23 cellular contexts compared by ENCODE assay signal in the genomic region with DNA sequence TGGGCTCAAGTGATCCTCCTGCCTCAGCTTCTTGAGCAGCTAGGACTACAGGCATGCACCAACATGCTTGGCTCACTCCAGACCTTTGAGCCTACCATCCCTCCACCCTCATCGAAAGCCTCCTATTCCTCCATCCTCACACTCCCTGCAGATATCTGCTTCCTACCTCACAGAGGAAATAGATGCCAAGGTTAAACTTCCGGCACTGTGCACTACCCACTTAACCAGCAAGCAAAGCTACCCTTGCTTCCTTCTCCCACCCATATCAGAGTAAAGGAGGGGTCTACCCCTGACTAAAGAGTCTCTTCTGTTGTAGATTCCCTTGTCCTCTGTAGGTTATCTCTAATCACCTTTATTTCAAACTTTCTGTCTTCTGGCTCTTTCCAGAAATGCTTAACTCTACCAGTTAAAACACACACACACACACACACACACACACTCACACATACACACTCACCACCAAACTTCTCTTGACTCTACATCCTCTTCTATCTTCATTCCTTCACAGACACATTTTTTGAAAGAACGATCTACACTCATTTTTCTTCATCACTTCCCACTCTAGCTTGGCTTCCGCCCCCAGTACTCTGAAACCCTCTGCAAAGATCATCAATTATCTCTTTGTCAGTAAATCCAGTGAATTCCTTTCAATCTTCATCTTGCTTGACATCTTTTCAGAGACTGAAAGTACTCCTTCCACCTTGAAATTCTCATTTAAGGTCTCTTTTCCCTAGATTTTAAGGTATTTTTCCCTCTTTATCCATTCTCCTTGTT. TPM values are rescaled to one million over a fixed set of nuclear protein-coding genes. Genes with fewer than 3 reads are reported as not detected.
A peak's percentile ranks its signal among the peaks of the same experiment; 100 is the strongest.
DNase-seq lines count a peak whose midpoint lies in the region; ATAC-seq, FAIRE-seq and TF ChIP-seq lines count a peak whose summit lies in the region.
"Had no signal": no experiment of that assay in that cellular context is flagged by ENCODE, and none has a peak within 500 bp of the region (broad histone marks: within the 10 kb centered on the region; RNA-seq: fewer than 3 reads in every experiment).

No MANE protein-coding gene starts in this region.

- TF ChIP-seq EP300 in HepG2 (IDR thresholded peaks at IDR 0.05; ENCODE audit: low read depth in 2 of 2, low read length in 2 of 2) (no peak), HepG2 (CRISPR knock-in tag; IDR thresholded peaks at IDR 0.05; ENCODE audit: borderline replicate concordance) (no peak)

- TF ChIP-seq CTCF in HepG2 (CRISPR knock-in tag; IDR thresholded peaks at IDR 0.05): no peak
- no peak for TF ChIP-seq CTCF in right lobe of liver (IDR thresholded peaks at IDR 0.05)
- no peak for TF ChIP-seq CTCF in Loucy (conservative IDR thresholded peaks at IDR 0.05; ENCODE audit: low read length)
- no peak for TF ChIP-seq CTCF in foreskin keratinocyte (conservative IDR thresholded peaks at IDR 0.05)
- no peak for TF ChIP-seq CTCF in PC-9 (conservative IDR thresholded peaks at IDR 0.05)

- no peaks in the 10 kb centered on the region for H3K79me2 ChIP-seq in HepG2 (ENCODE audit: insufficient read depth, low read length)
- H3K79me2 ChIP-seq in Loucy (ENCODE audit: insufficient read depth, low read length): no peaks in the 10 kb centered on the region
- no peaks in the 10 kb centered on the region for H3K79me2 ChIP-seq in PC-9 (ENCODE audit: low read depth)

- BruUV-seq in HepG2 (replicated peaks; lab: Mats Ljungman, UMichigan) (no TSS peak), PC-9 (replicated peaks; lab: Mats Ljungman, UMichigan) (no TSS peak)

- no peak for FAIRE-seq in HepG2 (lab: Jason Lieb, UNC)
- FAIRE-seq: A204.1, D721Med, G401.6 had no signal

- CTCF ChIA-PET in HepG2 (lab: Yijun Ruan, JAX; ENCODE audit: low intra/inter-chr PET ratio, low total read pairs) (no interaction called here), PC-9 (lab: Charles Lee) (interaction anchor here (0.5 kb wide), 1 partner anchor 635 kb away, joined by 7 read pairs; no protein-coding TSS in a partner anchor)

- intact Hi-C loops in HepG2 (cut with micrococcal nuclease; ENCODE audit: unreplicated experiment): no loop called here
- intact Hi-C loops in right lobe of liver (cut with DNase I): no loop called here
- intact Hi-C loops in PC-9 (cut with micrococcal nuclease; ENCODE audit: unreplicated experiment): no loop called here

- H3K9me2 ChIP-seq in Loucy (replicated peaks; ENCODE audit: low read depth, low read length) (no peaks in the 10 kb centered on the region), PC-9 (ENCODE audit: insufficient read depth) (no peaks in the 10 kb centered on the region)

- H3K27me3 ChIP-seq in HepG2 (ENCODE audit: control insufficient read depth in 1 of 2, insufficient read depth in 2 of 2, low read length in 2 of 2) (no peaks in the 10 kb centered on the region), right lobe of liver (no peaks in the 10 kb centered on the region), Loucy (ENCODE audit: insufficient read depth, low read length, poor library complexity, severe bottlenecking) (no peaks in the 10 kb centered on the region), foreskin keratinocyte (peaks cover 4% of the 10 kb centered on the region), PC-9 (ENCODE audit: insufficient read depth, low read depth) (no peaks in the 10 kb centered on the region)
- no peaks in the 10 kb centered on the region for H3K27me3 ChIP-seq in effector memory CD4-positive, alpha-beta T cell (replicated peaks; ENCODE audit: control insufficient read depth, insufficient read depth, low read length, poor library complexity, severe bottlenecking)
- H3K27me3 ChIP-seq: BLaER1 treated with 17β-estradiol and CSF1 and Interleukin-3, amounts not matched to agents 10 nM and 100 nM; Peyer's patch had no signal

- H3K4me1 ChIP-seq in HepG2 (ENCODE audit: insufficient read depth, low read length) (peaks cover 40% of the 10 kb centered on the region), right lobe of liver (no peaks in the 10 kb centered on the region), Loucy (ENCODE audit: insufficient read depth, low read length, poor library complexity, severe bottlenecking) (no peaks in the 10 kb centered on the region), foreskin keratinocyte (no peaks in the 10 kb centered on the region), PC-9 (replicated peaks; ENCODE audit: insufficient read depth) (no peaks in the 10 kb centered on the region)
- H3K4me1 ChIP-seq in effector memory CD4-positive, alpha-beta T cell (ENCODE audit: control insufficient read depth, insufficient read depth, low read length, poor library complexity, severe bottlenecking): no peaks in the 10 kb centered on the region

- no peak overlapping the region for H2AFZ ChIP-seq in HepG2 (ENCODE audit: low read length)
- H2AFZ ChIP-seq in Loucy (ENCODE audit: low read length): peak overlapping the region; percentile 34; the same call in 1 of the 2 replicates
- no peak overlapping the region for H2AFZ ChIP-seq in PC-9

- no peak for TF ChIP-seq RAD21 in HepG2 (CRISPR knock-in tag; IDR thresholded peaks at IDR 0.05)

- H3K9ac ChIP-seq in HepG2 (ENCODE audit: insufficient read depth, low read depth, low read length) (no peak overlapping the region), Loucy (ENCODE audit: low read depth, low read length, poor library complexity, severe bottlenecking) (no peak overlapping the region)
- H3K9ac ChIP-seq: BLaER1 treated with 17β-estradiol and CSF1 and Interleukin-3, amounts not matched to agents 10 nM and 100 nM had no signal

- TF ChIP-seq POLR2A in HepG2 (IDR thresholded peaks at IDR 0.05; ENCODE audit: insufficient read depth in 1 of 2, low read depth in 2 of 2, low read length in 2 of 2) (no peak), right lobe of liver (IDR thresholded peaks at IDR 0.05) (no peak)

- in situ Hi-C loops in HepG2 (cut with HindIII; ENCODE audit: extremely low pct_ligation_motif_present, low pct_unique_long_range_greater_than_20kb): no loop called here

- no peak for DNase-seq in HepG2 (ENCODE audit: low spot score)
- DNase-seq in right lobe of liver: no peak
- no peak for DNase-seq in foreskin keratinocyte
- no peak for DNase-seq in PC-9
- DNase-seq in effector memory CD4-positive, alpha-beta T cell: no peak
- DNase-seq: AML-193; CD4-positive, alpha-beta T cell; MM.1S; NCI-H2029; NCI-H2227 treated with DMSO at 0.1 percent for 48 hours; NCI-H526 treated with DMSO at 0.1 percent for 48 hours; Peyer's patch; SHP77 treated with DMSO at 0.1 percent for 48 hours; SW 1271 had no signal

- H3K4me3 ChIP-seq in HepG2 (replicated peaks in 1 of 3; ENCODE audit: insufficient read depth in 1 of 3, low read depth in 2 of 3, low read length in 3 of 3): no peak overlapping the region
- no peak overlapping the region for H3K4me3 ChIP-seq in right lobe of liver
- H3K4me3 ChIP-seq in Loucy (ENCODE audit: low read length, poor library complexity, severe bottlenecking): no peak overlapping the region
- H3K4me3 ChIP-seq in PC-9: no peak overlapping the region
- H3K4me3 ChIP-seq in effector memory CD4-positive, alpha-beta T cell (ENCODE audit: insufficient read depth, low read depth, low read length, poor library complexity, severe bottlenecking): no peak overlapping the region
- H3K4me3 ChIP-seq: BLaER1 treated with 17β-estradiol and CSF1 and Interleukin-3, amounts not matched to agents 10 nM and 100 nM; Peyer's patch; SK-N-MC had no signal

- H4K20me1 ChIP-seq in HepG2 (ENCODE audit: insufficient read depth, low read length) (no peaks in the 10 kb centered on the region), Loucy (ENCODE audit: insufficient read depth, low read length, poor library complexity, severe bottlenecking) (no peaks in the 10 kb centered on the region), PC-9 (ENCODE audit: insufficient read depth) (no peaks in the 10 kb centered on the region)
- H4K20me1 ChIP-seq: BLaER1 treated with 17β-estradiol and CSF1 and Interleukin-3, amounts not matched to agents 10 nM and 100 nM had no signal

- WGBS in HepG2 (ENCODE audit: low lambda C conversion rate): 72% methylated on average over 4 of the region's 4 CpGs
- WGBS in right lobe of liver (ENCODE audit: insufficient coverage, low coverage, low lambda C conversion rate, missing lambda C conversion rate): 74% methylated on average over 3 of the region's 4 CpGs

- ATAC-seq in HepG2 (no peak), right lobe of liver (no peak), foreskin keratinocyte (peak; percentile 8), GM21526 (IDR thresholded peaks at IDR 0.05; ENCODE audit: low FRiP score, unreplicated experiment) (no peak)
- ATAC-seq: HCT116 had no signal

- H3F3A ChIP-seq in Loucy (ENCODE audit: low read depth) (no peaks in the 10 kb centered on the region), PC-9 (ENCODE audit: insufficient read depth, low read depth) (no peaks in the 10 kb centered on the region)

- H3K36me3 ChIP-seq in HepG2 (replicated peaks in 1 of 2; ENCODE audit: control insufficient read depth in 1 of 2, insufficient read depth in 2 of 2, low read length in 2 of 2): no peaks in the 10 kb centered on the region
- H3K36me3 ChIP-seq in right lobe of liver: no peaks in the 10 kb centered on the region
- H3K36me3 ChIP-seq in Loucy (ENCODE audit: insufficient read depth, low read length): no peaks in the 10 kb centered on the region
- H3K36me3 ChIP-seq in PC-9 (ENCODE audit: low read depth): no peaks in the 10 kb centered on the region
- no peaks in the 10 kb centered on the region for H3K36me3 ChIP-seq in effector memory CD4-positive, alpha-beta T cell (ENCODE audit: control insufficient read depth, insufficient read depth, low read length)
- H3K36me3 ChIP-seq: BLaER1 treated with 17β-estradiol and CSF1 and Interleukin-3, amounts not matched to agents 10 nM and 100 nM; Peyer's patch had no signal

- no peaks in the 10 kb centered on the region for H3K9me3 ChIP-seq in HepG2 (ENCODE audit: low read length)
- H3K9me3 ChIP-seq in right lobe of liver: no peaks in the 10 kb centered on the region
- H3K9me3 ChIP-seq in Loucy (ENCODE audit: insufficient read depth, low read depth, low read length): no peaks in the 10 kb centered on the region
- no peaks in the 10 kb centered on the region for H3K9me3 ChIP-seq in PC-9 (ENCODE audit: insufficient read depth, low read depth)
- H3K9me3 ChIP-seq in effector memory CD4-positive, alpha-beta T cell (ENCODE audit: control insufficient read depth, low read length): no peaks in the 10 kb centered on the region
- H3K9me3 ChIP-seq: Peyer's patch had no signal

- POLR2A ChIA-PET in HepG2 (lab: Yijun Ruan, JAX): no interaction called here
- POLR2A ChIA-PET in PC-9 (lab: Charles Lee; ENCODE audit: unreplicated experiment): no interaction called here

- H3K27ac ChIP-seq in HepG2 (ENCODE audit: extremely low read length, insufficient read depth, low read length): no peak overlapping the region
- H3K27ac ChIP-seq in right lobe of liver: no peak overlapping the region
- no peak overlapping the region for H3K27ac ChIP-seq in foreskin keratinocyte
- H3K27ac ChIP-seq in PC-9: no peak overlapping the region
- no peak overlapping the region for H3K27ac ChIP-seq in effector memory CD4-positive, alpha-beta T cell (ENCODE audit: insufficient read depth, low read length, poor library complexity, severe bottlenecking)
- H3K27ac ChIP-seq: BLaER1 treated with 17β-estradiol and CSF1 and Interleukin-3, amounts not matched to agents 10 nM and 100 nM; Peyer's patch; SK-N-MC had no signal

- 0 out of 2 replicates have a peak overlapping the region, but pooled peaks have one; percentile 8 for H3K4me2 ChIP-seq in HepG2 (ENCODE audit: low read depth, low read length)
- no peak overlapping the region for H3K4me2 ChIP-seq in Loucy (ENCODE audit: low read depth, low read length, poor library complexity, severe bottlenecking)
- no peak overlapping the region for H3K4me2 ChIP-seq in PC-9
- H3K4me2 ChIP-seq: BLaER1 treated with 17β-estradiol and CSF1 and Interleukin-3, amounts not matched to agents 10 nM and 100 nM had no signal

RNA-seq across cellular contexts. Expression of a gene that starts 10.9 kb away (rescaled TPM):
- total RNA-seq in HepG2 (2016; rRNA removed; fragmentation: Illumina TruSeq; extraction: Trizol) (8.1 and 11.0 TPM in 2 replicates), right lobe of liver (10 to 100 TPM; 15.4 to 39.5 (median 26.4) TPM), foreskin keratinocyte (8.7 and 9.0 TPM in 2 replicates), PC-9 (2021) (16.2 and 16.6 TPM in 2 replicates)
- total RNA-seq in HepG2 (2016; cell fraction: cytosol; rRNA removed; fragmentation: Illumina TruSeq; extraction: Trizol; ENCODE audit: low read depth): 1.0 and 1.2 TPM in 2 replicates
- total RNA-seq in HepG2 (2016; cell fraction: insoluble cytoplasmic fraction; rRNA removed; fragmentation: Illumina TruSeq; extraction: Trizol): 8.6 and 10.1 TPM in 2 replicates
- 4.9 TPM in 2 replicates for total RNA-seq in HepG2 (2016; cell fraction: membrane; rRNA removed; fragmentation: Illumina TruSeq; extraction: Trizol)
- 7.5 and 8.5 TPM in 2 replicates for total RNA-seq in HepG2 (2016; cell fraction: nucleus; rRNA removed; fragmentation: Illumina TruSeq; extraction: Trizol)
- polyA plus RNA-seq in HepG2 (2011; rRNA removed) (11.5 and 15.4 TPM in 2 replicates), foreskin keratinocyte (2.3 and 2.6 TPM in 2 replicates)
- 7.5 and 8.1 TPM in 2 replicates for polyA plus RNA-seq in HepG2 (2011; cell fraction: cytosol; rRNA removed)
- 6.6 and 9.5 TPM in 2 replicates for polyA plus RNA-seq in HepG2 (2011; cell fraction: nucleus; rRNA removed)
- 7.1 and 8.4 TPM in 2 replicates for polyA plus RNA-seq in HepG2 (2012)
- polyA plus RNA-seq in HepG2 (2016; cell fraction: cytosol; fragmentation: Illumina TruSeq; extraction: Trizol; ENCODE audit: low read depth): 0.48 and 0.64 TPM in 2 replicates
- polyA plus RNA-seq in HepG2 (2016; cell fraction: insoluble cytoplasmic fraction; fragmentation: Illumina TruSeq; extraction: Trizol; ENCODE audit: low read depth): 7.0 and 8.4 TPM in 2 replicates
- 1.7 and 2.0 TPM in 2 replicates for polyA plus RNA-seq in HepG2 (2016; cell fraction: membrane; fragmentation: Illumina TruSeq; extraction: Trizol; ENCODE audit: low read depth)
- 7.7 and 13.1 TPM in 2 replicates for polyA plus RNA-seq in HepG2 (2016; cell fraction: nucleus; fragmentation: Illumina TruSeq; extraction: Trizol; ENCODE audit: insufficient read depth, low read depth)
- 21.7 and 23.9 TPM in 2 replicates for polyA minus RNA-seq in HepG2 (2011; rRNA and poly(A)+ RNA removed; ENCODE audit: low replicate concordance)
- polyA minus RNA-seq in HepG2 (2011; cell fraction: cytosol; rRNA and poly(A)+ RNA removed): 8.0 and 8.5 TPM in 2 replicates
- polyA minus RNA-seq in HepG2 (2011; cell fraction: nucleus; rRNA and poly(A)+ RNA removed): 10.3 and 10.8 TPM in 2 replicates

RNA-seq across cellular contexts. Expression of a gene that starts 50.9 kb away (rescaled TPM):
- total RNA-seq in HepG2 (2016; rRNA removed; fragmentation: Illumina TruSeq; extraction: Trizol) (not detected in 2 replicates), right lobe of liver (1 to 10 TPM in 1 of 6 experiments, under 1 TPM in 5; 0.19 to 2.0 (median 0.59) TPM), foreskin keratinocyte (8.1 TPM in 2 replicates), PC-9 (2021) (19.9 and 22.2 TPM in 2 replicates)
- not detected in 2 replicates for total RNA-seq in HepG2 (2016; cell fraction: cytosol; rRNA removed; fragmentation: Illumina TruSeq; extraction: Trizol; ENCODE audit: low read depth)
- total RNA-seq in HepG2 (2016; cell fraction: insoluble cytoplasmic fraction; rRNA removed; fragmentation: Illumina TruSeq; extraction: Trizol): 0.13 TPM in 1 of 2 replicates, not detected in the other
- total RNA-seq in HepG2 (2016; cell fraction: membrane; rRNA removed; fragmentation: Illumina TruSeq; extraction: Trizol): 0.15 and 0.21 TPM in 2 replicates
- total RNA-seq in HepG2 (2016; cell fraction: nucleus; rRNA removed; fragmentation: Illumina TruSeq; extraction: Trizol): 0.16 and 0.22 TPM in 2 replicates
- polyA plus RNA-seq in HepG2 (2011; rRNA removed) (0.17 and 0.29 TPM in 2 replicates), foreskin keratinocyte (6.8 and 7.0 TPM in 2 replicates)
- 0.11 and 0.12 TPM in 2 replicates for polyA plus RNA-seq in HepG2 (2011; cell fraction: cytosol; rRNA removed)
- polyA plus RNA-seq in HepG2 (2011; cell fraction: nucleus; rRNA removed): not detected in 2 replicates
- 0.11 TPM in 1 of 2 replicates, not detected in the other for polyA plus RNA-seq in HepG2 (2012)
- 0.07 and 0.15 TPM in 2 replicates for polyA plus RNA-seq in HepG2 (2016; cell fraction: cytosol; fragmentation: Illumina TruSeq; extraction: Trizol; ENCODE audit: low read depth)
- not detected in 2 replicates for polyA plus RNA-seq in HepG2 (2016; cell fraction: insoluble cytoplasmic fraction; fragmentation: Illumina TruSeq; extraction: Trizol; ENCODE audit: low read depth)
- 0.20 TPM in 1 of 2 replicates, not detected in the other for polyA plus RNA-seq in HepG2 (2016; cell fraction: membrane; fragmentation: Illumina TruSeq; extraction: Trizol; ENCODE audit: low read depth)
- polyA plus RNA-seq in HepG2 (2016; cell fraction: nucleus; fragmentation: Illumina TruSeq; extraction: Trizol; ENCODE audit: insufficient read depth, low read depth): not detected in 2 replicates
- 0.10 TPM in 1 of 2 replicates, not detected in the other for polyA minus RNA-seq in HepG2 (2011; rRNA and poly(A)+ RNA removed; ENCODE audit: low replicate concordance)
- polyA minus RNA-seq in HepG2 (2011; cell fraction: cytosol; rRNA and poly(A)+ RNA removed): not detected in 2 replicates
- 0.37 TPM in 1 of 2 replicates, not detected in the other for polyA minus RNA-seq in HepG2 (2011; cell fraction: nucleus; rRNA and poly(A)+ RNA removed)
- total RNA-seq: NCI-H460 had no signal
